Comparison of ENCODE assay signal across 18 cellular contexts in genomic region chr10:34137955-34138354, GRCh38.
"Had no signal": no experiment of that assay in that cellular context is flagged by ENCODE, and none has a peak within 500 bp of the region (broad histone marks: within the 10 kb centered on the region; RNA-seq: fewer than 3 reads in every experiment).

No MANE protein-coding gene starts in this region.

- H3K27ac ChIP-seq: left lung, parathyroid adenoma, tibial artery, uterus had no signal

- ATAC-seq: left lung; mucosa of descending colon; naive thymus-derived CD4-positive, alpha-beta T cell; stimulated activated naive B cell treated with anti-CD40 and anti-IgM and Interleukin-4, amounts not matched to agents 10 μg/mL and 1 μg/mL and 100 μg/mL, for 72 hours had no signal

- H3K4me3 ChIP-seq: left lung, mucosa of descending colon, tibial artery, uterus had no signal

- DNase-seq: activated CD4-positive, alpha-beta T cell treated with anti-CD3 and anti-CD28 coated beads, Interleukin-2, amount 50 U/mL, for 1 hour; activated CD4-positive, CD25-positive, alpha-beta regulatory T cell; activated CD8-positive, alpha-beta memory T cell treated with anti-CD3 and anti-CD28 coated beads for 24 hours; activated naive CD4-positive, alpha-beta T cell; activated naive CD8-positive, alpha-beta T cell treated with anti-CD3 and anti-CD28 coated beads, Interleukin-2, amount 10 ng/mL, durations not matched to agents 7 days and 5 days; aorta; cerebellar nuclear complex; effector memory CD4-positive, alpha-beta T cell; hypothalamus; kidney; left lung; mucosa of descending colon; naive thymus-derived CD4-positive, alpha-beta T cell; stimulated activated CD4-positive, alpha-beta T cell treated with anti-CD3 and anti-CD28 coated beads, Interleukin-2, amount 100 ng/mL, for 48 hours; stimulated activated naive B cell treated with anti-CD40 and anti-IgM and Interleukin-4, amounts not matched to agents 10 μg/mL and 1 μg/mL and 100 μg/mL, for 72 hours; tibial artery; uterus had no signal
